ENCODE assay signal across 1 cellular context in genomic region chr7:102464577-102465280, GRCh38.
TF ChIP-seq lines count a peak whose summit lies in the region.

ALKBH4 (minus strand) TSS chr7:102464863; CDS start chr7:102464836, 27 bp downstream.
LRWD1 (plus strand) TSS chr7:102464984; CDS start chr7:102465081, 97 bp downstream.

TF ChIP-seq in K562, 482 proteins besides CTCF, POLR2A, EP300 and RAD21 (continued from another document and continues in another):
- TF ChIP-seq CHAMP1 (IDR thresholded peaks at IDR 0.05) (no peak), ZNF778 (CRISPR knock-in tag; IDR thresholded peaks at IDR 0.05) (no peak), ARID3B (CRISPR knock-in tag; IDR thresholded peaks at IDR 0.05; ENCODE audit: borderline replicate concordance) (0 out of 2 replicates have a peak, but pooled peaks have one; percentile 32), SMARCE1 (IDR thresholded peaks at IDR 0.05) (peak; percentile 15; the same call in 1 of the 2 replicates), ZBTB5 (IDR thresholded peaks at IDR 0.05) (no peak), CBX3 (IDR thresholded peaks at IDR 0.05; ENCODE audit: borderline replicate concordance in 1 of 2, low read length in 2 of 2) (0 out of 3 replicates have a peak, but pooled peaks of 1 of the 2 experiments have one; percentile 17), RFX1 (IDR thresholded peaks at IDR 0.05) (peak; percentile 71; the same call in 1 of the 2 replicates), BCLAF1 (IDR thresholded peaks at IDR 0.05; ENCODE audit: borderline replicate concordance in 1 of 2, control insufficient read depth in 1 of 2, low read depth in 2 of 2, low read length in 1 of 2) (0 out of 4 replicates have a peak, but pooled peaks of 1 of the 2 experiments have one; percentile 85), MCM7 (IDR thresholded peaks at IDR 0.05) (no peak), RB1 (IDR thresholded peaks at IDR 0.05; ENCODE audit: low read depth) (peak; percentile 90), NEUROD1 (IDR thresholded peaks at IDR 0.05; ENCODE audit: borderline replicate concordance, low read depth, low read length, partially characterized antibody) (peak; percentile 66), ATF4 (CRISPR knock-in tag; IDR thresholded peaks at IDR 0.05) (no peak), NBN (IDR thresholded peaks at IDR 0.05; ENCODE audit: low read depth) (no peak), THAP12 (CRISPR knock-in tag; IDR thresholded peaks at IDR 0.05) (no peak), XRCC5 (IDR thresholded peaks at IDR 0.05; ENCODE audit: low read depth, low read length) (no peak), THAP7 (CRISPR knock-in tag; IDR thresholded peaks at IDR 0.05) (no peak), ZBTB33 (CRISPR knock-in tag; IDR thresholded peaks at IDR 0.05) (peak; percentile 61; the same call in 1 of the 2 replicates), BRF2 (IDR thresholded peaks at IDR 0.05; ENCODE audit: borderline replicate concordance, insufficient read depth, insufficient read length) (no peak), BCL6 (CRISPR knock-in tag; IDR thresholded peaks at IDR 0.05) (no peak), FOXO4 (CRISPR knock-in tag; IDR thresholded peaks at IDR 0.05) (no peak), CHD4 (IDR thresholded peaks at IDR 0.05; ENCODE audit: insufficient read depth, insufficient replicate concordance, low read depth, low read length, poor library complexity, severe bottlenecking) (no peak), KAT2B (IDR thresholded peaks at IDR 0.05; ENCODE audit: low read depth, low read length) (peak; percentile 28), POLR2AphosphoS2 (IDR thresholded peaks at IDR 0.05; ENCODE audit: low read length) (peak; percentile 53; the same call in 1 of the 2 replicates), ARNT (IDR thresholded peaks at IDR 0.05) (no peak), CEBPZ (IDR thresholded peaks at IDR 0.05; ENCODE audit: borderline replicate concordance, low read depth, low read length) (no peak), SNRNP70 (optimal IDR thresholded peaks at IDR 0.05; ENCODE audit: low read depth, low read length) (no peak), TRIM28 (IDR thresholded peaks at IDR 0.05) (no peak), GTF2E2 (tag; IDR thresholded peaks at IDR 0.05) (0 out of 2 replicates have a peak, but pooled peaks have one; percentile 78), U2AF2 (optimal IDR thresholded peaks at IDR 0.05; ENCODE audit: low read depth, low read length) (no peak), LEF1 (IDR thresholded peaks at IDR 0.05) (no peak), TCF7 (IDR thresholded peaks at IDR 0.05; ENCODE audit: borderline replicate concordance) (peak; percentile 63), OTX1 (CRISPR knock-in tag; IDR thresholded peaks at IDR 0.05) (peak; percentile 44; the same call in 1 of the 2 replicates), ZC3H4 (CRISPR knock-in tag; IDR thresholded peaks at IDR 0.05; ENCODE audit: borderline replicate concordance) (no peak)
